In the genomic region with DNA sequence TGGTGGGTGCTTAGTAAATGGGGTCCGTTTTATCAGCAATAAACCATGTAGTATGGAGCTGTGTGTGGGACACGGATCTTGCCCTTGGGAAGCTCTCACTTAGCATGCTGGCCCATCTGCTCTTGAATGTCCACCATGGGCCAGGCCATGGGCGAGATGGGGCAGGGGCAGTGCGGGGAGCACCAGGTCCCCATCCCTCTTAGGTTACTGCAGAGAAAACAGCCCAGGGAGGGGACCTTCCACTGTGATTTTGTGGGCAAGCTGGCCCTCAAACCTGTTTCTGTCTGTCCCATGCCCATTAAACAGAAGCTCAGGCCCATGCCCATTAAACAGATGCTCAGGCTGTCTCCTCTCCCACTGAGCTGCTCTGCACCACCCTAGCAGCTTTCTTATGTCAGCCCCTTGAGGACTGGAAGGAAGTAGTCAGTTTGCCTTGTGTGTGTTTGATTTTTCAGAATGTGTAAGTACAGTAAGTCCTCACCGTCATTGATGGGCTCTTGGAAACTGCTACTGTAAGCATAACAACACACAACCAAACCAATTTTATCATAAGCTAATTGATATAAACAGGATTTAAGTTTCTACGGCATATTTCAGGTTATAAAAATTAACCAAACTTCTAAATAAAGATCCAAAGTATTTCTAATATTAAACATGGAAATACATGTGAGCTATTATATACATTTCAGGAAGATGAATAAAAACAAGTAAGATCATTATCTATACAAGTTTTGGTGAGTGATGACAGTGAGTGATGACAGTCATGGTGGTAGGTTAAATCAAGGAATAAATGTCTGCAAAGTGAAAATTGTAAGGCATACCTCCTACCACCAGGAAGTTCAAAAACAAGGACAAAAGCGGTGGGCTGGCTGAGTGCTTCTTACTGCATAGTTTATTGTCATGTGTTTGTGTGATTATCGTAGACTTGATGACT, we compare ENCODE assay signal across 11 cellular contexts. TPM values are rescaled to one million over a fixed set of nuclear protein-coding genes. Genes with fewer than 3 reads are reported as not detected.
A peak's percentile ranks its signal among the peaks of the same experiment; 100 is the strongest.
DNase-seq lines count a peak whose midpoint lies in the region; ATAC-seq and TF ChIP-seq lines count a peak whose summit lies in the region.
"Had no signal": no experiment of that assay in that cellular context is flagged by ENCODE, and none has a peak within 500 bp of the region (broad histone marks: within the 10 kb centered on the region; RNA-seq: fewer than 3 reads in every experiment).

No MANE protein-coding gene starts in this region.

- H2BK120ac ChIP-seq in mesenchymal stem cell (ENCODE audit: low read depth, low read length), result no peak overlapping the region

- no peak overlapping the region for H3K23ac ChIP-seq in mesenchymal stem cell (ENCODE audit: low read length in 2 of 2)

- H3K14ac ChIP-seq in mesenchymal stem cell (ENCODE audit: low read length in 2 of 2), result no peak overlapping the region

- H3K27me3 Mint-ChIP-seq in activated naive CD8-positive, alpha-beta T cell, result no peaks in the 10 kb centered on the region
- H3K27me3 Mint-ChIP-seq in activated naive CD8-positive, alpha-beta T cell treated with anti-CD3 and anti-CD28 coated beads, Interleukin-2, amount 50 U/mL, for 24 hours, result no peaks in the 10 kb centered on the region
- H3K27me3 Mint-ChIP-seq in activated T-helper 1 cell treated with anti-CD3 and anti-CD28 coated beads, Interleukin-12 subunit alpha, Interleukin-12 subunit beta, Interleukin-2, Interleukin-4 antibody, amounts not matched to agents 30 ng/mL and 10 ng/mL and 1 ng/mL, durations not matched to agents 14 hours and 24 hours and 36 hours (ENCODE audit: insufficient read depth), result no peaks in the 10 kb centered on the region

- H3K4me2 ChIP-seq in mesenchymal stem cell (ENCODE audit: low read length, poor library complexity, severe bottlenecking), result no peak overlapping the region

- H3K9me3 ChIP-seq in mesenchymal stem cell (ENCODE audit: control insufficient read depth, low read length), result no peaks in the 10 kb centered on the region
- no peaks in the 10 kb centered on the region for H3K9me3 ChIP-seq in transverse colon
- H3K9me3 ChIP-seq in MG63, result no peaks in the 10 kb centered on the region
- H3K9me3 ChIP-seq: SJCRH30 had no signal

- H3K36me3 ChIP-seq in mesenchymal stem cell (ENCODE audit: control insufficient read depth in 1 of 2, insufficient read depth in 2 of 2, low read depth in 1 of 2, low read length in 2 of 2) (peaks cover 11 to 29% of the 10 kb centered on the region in 2 experiments), transverse colon (no peaks in the 10 kb centered on the region), MG63 (no peaks in the 10 kb centered on the region; the same call in 1 of the 2 replicates)

- H3K9me3 Mint-ChIP-seq in activated naive CD8-positive, alpha-beta T cell (ENCODE audit: low read depth), result no peaks in the 10 kb centered on the region
- no peaks in the 10 kb centered on the region for H3K9me3 Mint-ChIP-seq in activated naive CD8-positive, alpha-beta T cell treated with anti-CD3 and anti-CD28 coated beads, Interleukin-2, amount 50 U/mL, for 24 hours
- no peaks in the 10 kb centered on the region for H3K9me3 Mint-ChIP-seq in activated T-helper 1 cell treated with anti-CD3 and anti-CD28 coated beads, Interleukin-12 subunit alpha, Interleukin-12 subunit beta, Interleukin-2, Interleukin-4 antibody, amounts not matched to agents 30 ng/mL and 10 ng/mL and 1 ng/mL, durations not matched to agents 14 hours and 24 hours and 36 hours

- H3K4me3 Mint-ChIP-seq in activated naive CD8-positive, alpha-beta T cell, result no peak overlapping the region
- H3K4me3 Mint-ChIP-seq in activated naive CD8-positive, alpha-beta T cell treated with anti-CD3 and anti-CD28 coated beads, Interleukin-2, amount 50 U/mL, for 24 hours, result no peak overlapping the region
- no peak overlapping the region for H3K4me3 Mint-ChIP-seq in activated T-helper 1 cell treated with anti-CD3 and anti-CD28 coated beads, Interleukin-12 subunit alpha, Interleukin-12 subunit beta, Interleukin-2, Interleukin-4 antibody, amounts not matched to agents 30 ng/mL and 10 ng/mL and 1 ng/mL, durations not matched to agents 14 hours and 24 hours and 36 hours

- H3K36me3 Mint-ChIP-seq in activated naive CD8-positive, alpha-beta T cell, result no peaks in the 10 kb centered on the region
- H3K36me3 Mint-ChIP-seq in activated naive CD8-positive, alpha-beta T cell treated with anti-CD3 and anti-CD28 coated beads, Interleukin-2, amount 50 U/mL, for 24 hours (ENCODE audit: low read depth), result peaks cover 2% of the 10 kb centered on the region
- H3K36me3 Mint-ChIP-seq in activated T-helper 1 cell treated with anti-CD3 and anti-CD28 coated beads, Interleukin-12 subunit alpha, Interleukin-12 subunit beta, Interleukin-2, Interleukin-4 antibody, amounts not matched to agents 30 ng/mL and 10 ng/mL and 1 ng/mL, durations not matched to agents 14 hours and 24 hours and 36 hours (ENCODE audit: low read depth), result peaks cover 2% of the 10 kb centered on the region

- peak overlapping the region; percentile 29 for H4K91ac ChIP-seq in mesenchymal stem cell (ENCODE audit: low read length)

- no peak for DNase-seq in activated naive CD8-positive, alpha-beta T cell treated with anti-CD3 and anti-CD28 coated beads, Interleukin-2, amount 50 U/mL, for 24 hours
- DNase-seq in activated T-helper 1 cell treated with anti-CD3 and anti-CD28 coated beads, Interleukin-12 subunit alpha, Interleukin-12 subunit beta, Interleukin-2, Interleukin-4 antibody, amounts not matched to agents 30 ng/mL and 10 ng/mL and 1 ng/mL, durations not matched to agents 14 hours and 24 hours and 36 hours (ENCODE audit: low spot score), result no peak
- DNase-seq in mesenchymal stem cell, result no peak
- no peak for DNase-seq in transverse colon
- DNase-seq in MG63, result no peak
- DNase-seq in HPDE6-E6E7 (ENCODE audit: extremely low spot score), result no peak
- DNase-seq: KG1, NCI-H187 treated with DMSO at 0.1 percent for 48 hours, SJCRH30 had no signal

- H3K27ac Mint-ChIP-seq in activated naive CD8-positive, alpha-beta T cell, result peak overlapping the region; percentile 10
- no peak overlapping the region for H3K27ac Mint-ChIP-seq in activated naive CD8-positive, alpha-beta T cell treated with anti-CD3 and anti-CD28 coated beads, Interleukin-2, amount 50 U/mL, for 24 hours
- peak overlapping the region; percentile 16 for H3K27ac Mint-ChIP-seq in activated T-helper 1 cell treated with anti-CD3 and anti-CD28 coated beads, Interleukin-12 subunit alpha, Interleukin-12 subunit beta, Interleukin-2, Interleukin-4 antibody, amounts not matched to agents 30 ng/mL and 10 ng/mL and 1 ng/mL, durations not matched to agents 14 hours and 24 hours and 36 hours

- H3K4ac ChIP-seq in mesenchymal stem cell (ENCODE audit: low read depth in 1 of 2, low read length in 2 of 2), result no peak overlapping the region

- no peak overlapping the region for H2BK5ac ChIP-seq in mesenchymal stem cell (ENCODE audit: low read depth, low read length, poor library complexity, severe bottlenecking)

- H4K8ac ChIP-seq in mesenchymal stem cell (ENCODE audit: low read length), result no peak overlapping the region

- peaks cover 45% of the 10 kb centered on the region for H3K4me1 Mint-ChIP-seq in activated naive CD8-positive, alpha-beta T cell (ENCODE audit: low read depth)
- peaks cover 39% of the 10 kb centered on the region for H3K4me1 Mint-ChIP-seq in activated naive CD8-positive, alpha-beta T cell treated with anti-CD3 and anti-CD28 coated beads, Interleukin-2, amount 50 U/mL, for 24 hours
- peaks cover 25% of the 10 kb centered on the region for H3K4me1 Mint-ChIP-seq in activated T-helper 1 cell treated with anti-CD3 and anti-CD28 coated beads, Interleukin-12 subunit alpha, Interleukin-12 subunit beta, Interleukin-2, Interleukin-4 antibody, amounts not matched to agents 30 ng/mL and 10 ng/mL and 1 ng/mL, durations not matched to agents 14 hours and 24 hours and 36 hours (ENCODE audit: low read depth)

- no peak overlapping the region for H3K4me3 ChIP-seq in mesenchymal stem cell (ENCODE audit: insufficient read depth in 1 of 2, low read depth in 1 of 2, low read length in 2 of 2)
- no peak overlapping the region for H3K4me3 ChIP-seq in transverse colon
- no peak overlapping the region for H3K4me3 ChIP-seq in MG63
- H3K4me3 ChIP-seq: SJCRH30 had no signal

- intact Hi-C loops in activated T-helper 1 cell treated with anti-CD3 and anti-CD28 coated beads, Interleukin-12 subunit alpha, Interleukin-12 subunit beta, Interleukin-2, Interleukin-4 antibody, amounts not matched to agents 30 ng/mL and 10 ng/mL and 1 ng/mL, durations not matched to agents 14 hours and 24 hours and 36 hours (cut with micrococcal nuclease), result no loop called here
- intact Hi-C loops in transverse colon (cut with DNase I; ENCODE audit: low total_unique reads), result no loop called here

- no peak overlapping the region for H2AFZ ChIP-seq in mesenchymal stem cell (ENCODE audit: low read depth, low read length)

- H2BK12ac ChIP-seq in mesenchymal stem cell (ENCODE audit: low read length in 2 of 2), result no peak overlapping the region

- WGBS in mesenchymal stem cell, result 94% methylated on average over 6 of the region's 8 CpGs
- 85% methylated on average over 4 to 8 of the region's 8 CpGs for WGBS in transverse colon (ENCODE audit: low coverage in 1 of 2), 2 donors

- H3K4me1 ChIP-seq in mesenchymal stem cell (ENCODE audit: control insufficient read depth, insufficient read depth, low read depth, low read length), result peaks cover 20% of the 10 kb centered on the region
- peaks cover 27 to 62% (median 34%) of the 10 kb centered on the region in 4 donors for H3K4me1 ChIP-seq in transverse colon
- H3K4me1 ChIP-seq: SJCRH30 had no signal

- no peaks in the 10 kb centered on the region for H3K27me3 ChIP-seq in mesenchymal stem cell (ENCODE audit: control insufficient read depth in 1 of 2, insufficient read depth in 1 of 2, low read length in 2 of 2)
- H3K27me3 ChIP-seq in transverse colon, result no peaks in the 10 kb centered on the region
- no peaks in the 10 kb centered on the region for H3K27me3 ChIP-seq in MG63
- H3K27me3 ChIP-seq: SJCRH30 had no signal

- TF ChIP-seq POLR2A in transverse colon (IDR thresholded peaks at IDR 0.05), result no peak

- H3K27ac ChIP-seq in mesenchymal stem cell (ENCODE audit: low read length, poor library complexity, severe bottlenecking), result no peak overlapping the region
- H3K27ac ChIP-seq in transverse colon, result peak overlapping the region; percentile 77 to 79 (median 78)
- H3K27ac ChIP-seq: SJCRH30 had no signal

- in situ Hi-C loops in transverse colon (cut with MboI; ENCODE audit: low pct_ligation_motif_present in 1 of 4, low pct_unique_long_range_greater_than_20kb in 1 of 4, low sequenced_read_pairs in 3 of 4), result loop anchor here in 1 of 4 donors (10.0 kb wide), 1 partner anchor 59 kb away; no protein-coding TSS in a partner anchor

- H3K9ac ChIP-seq in mesenchymal stem cell (ENCODE audit: low read length), result no peak overlapping the region

- H3K18ac ChIP-seq in mesenchymal stem cell (ENCODE audit: low read depth in 1 of 2, low read length in 2 of 2), result no peak overlapping the region

- no peak for TF ChIP-seq EP300 in transverse colon (IDR thresholded peaks at IDR 0.05; ENCODE audit: low read depth)

- ATAC-seq in activated naive CD8-positive, alpha-beta T cell treated with anti-CD3 and anti-CD28 coated beads, Interleukin-2, amount 50 U/mL, for 24 hours, result no peak
- ATAC-seq in GM21529 (IDR thresholded peaks at IDR 0.05; ENCODE audit: unreplicated experiment), result no peak

- H2BK15ac ChIP-seq in mesenchymal stem cell (ENCODE audit: low read depth, poor library complexity, severe bottlenecking), result no peak overlapping the region

- H2AK5ac ChIP-seq in mesenchymal stem cell (ENCODE audit: low read length, severe bottlenecking), result no peak overlapping the region

- TF ChIP-seq CTCF in transverse colon (IDR thresholded peaks at IDR 0.05), result no peak

- H3K79me1 ChIP-seq in mesenchymal stem cell (replicated peaks; ENCODE audit: low read length, poor library complexity, severe bottlenecking), result peaks cover 19% of the 10 kb centered on the region

RNA-seq across cellular contexts. Expression of a gene that starts 11.5 kb away (rescaled TPM):
- total RNA-seq in activated T-helper 1 cell treated with anti-CD3 and anti-CD28 coated beads, Interleukin-12 subunit alpha, Interleukin-12 subunit beta, Interleukin-2, Interleukin-4 antibody, amounts not matched to agents 30 ng/mL and 10 ng/mL and 1 ng/mL, durations not matched to agents 14 hours and 24 hours and 36 hours, result 169 and 175 TPM in 2 replicates
- polyA plus RNA-seq in mesenchymal stem cell (2013, experiment 1 of 2), result 112 TPM
- polyA plus RNA-seq in mesenchymal stem cell (2013, experiment 2 of 2), result 112 TPM
- total RNA-seq in transverse colon, result 100 to 1,000 TPM; 124 to 368 (median 158) TPM
- total RNA-seq in MG63 (2014; rRNA removed; shearing (Covaris generic); ENCODE audit: low replicate concordance), result 139 and 143 TPM in 2 replicates
